1 cellular context compared by ENCODE assay signal in the genomic region with DNA sequence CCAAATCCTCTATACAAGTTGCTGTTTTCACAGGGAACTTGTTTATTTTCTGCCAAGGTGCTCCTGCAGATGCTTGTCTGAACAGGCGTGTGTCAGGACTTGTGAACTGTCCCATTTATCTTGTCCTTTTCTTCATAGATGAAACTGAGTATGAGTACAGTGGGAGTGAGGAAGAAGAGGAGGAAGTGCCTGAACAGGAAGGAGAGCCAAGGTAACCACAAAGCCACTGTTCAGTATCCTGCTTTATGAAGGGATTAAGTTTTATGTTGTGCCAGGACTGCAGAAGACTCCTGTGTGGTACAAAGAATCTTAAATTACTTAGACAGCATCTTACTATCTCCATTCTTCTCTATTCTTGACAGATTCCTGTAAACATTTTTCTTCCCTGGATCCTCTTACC.
TF ChIP-seq lines count a peak whose summit lies in the region.

No MANE protein-coding gene starts in this region.

TF ChIP-seq in GM23338, 12 proteins besides CTCF, POLR2A, EP300 and RAD21 (continued from another document):
- TF ChIP-seq, protein P1, sequence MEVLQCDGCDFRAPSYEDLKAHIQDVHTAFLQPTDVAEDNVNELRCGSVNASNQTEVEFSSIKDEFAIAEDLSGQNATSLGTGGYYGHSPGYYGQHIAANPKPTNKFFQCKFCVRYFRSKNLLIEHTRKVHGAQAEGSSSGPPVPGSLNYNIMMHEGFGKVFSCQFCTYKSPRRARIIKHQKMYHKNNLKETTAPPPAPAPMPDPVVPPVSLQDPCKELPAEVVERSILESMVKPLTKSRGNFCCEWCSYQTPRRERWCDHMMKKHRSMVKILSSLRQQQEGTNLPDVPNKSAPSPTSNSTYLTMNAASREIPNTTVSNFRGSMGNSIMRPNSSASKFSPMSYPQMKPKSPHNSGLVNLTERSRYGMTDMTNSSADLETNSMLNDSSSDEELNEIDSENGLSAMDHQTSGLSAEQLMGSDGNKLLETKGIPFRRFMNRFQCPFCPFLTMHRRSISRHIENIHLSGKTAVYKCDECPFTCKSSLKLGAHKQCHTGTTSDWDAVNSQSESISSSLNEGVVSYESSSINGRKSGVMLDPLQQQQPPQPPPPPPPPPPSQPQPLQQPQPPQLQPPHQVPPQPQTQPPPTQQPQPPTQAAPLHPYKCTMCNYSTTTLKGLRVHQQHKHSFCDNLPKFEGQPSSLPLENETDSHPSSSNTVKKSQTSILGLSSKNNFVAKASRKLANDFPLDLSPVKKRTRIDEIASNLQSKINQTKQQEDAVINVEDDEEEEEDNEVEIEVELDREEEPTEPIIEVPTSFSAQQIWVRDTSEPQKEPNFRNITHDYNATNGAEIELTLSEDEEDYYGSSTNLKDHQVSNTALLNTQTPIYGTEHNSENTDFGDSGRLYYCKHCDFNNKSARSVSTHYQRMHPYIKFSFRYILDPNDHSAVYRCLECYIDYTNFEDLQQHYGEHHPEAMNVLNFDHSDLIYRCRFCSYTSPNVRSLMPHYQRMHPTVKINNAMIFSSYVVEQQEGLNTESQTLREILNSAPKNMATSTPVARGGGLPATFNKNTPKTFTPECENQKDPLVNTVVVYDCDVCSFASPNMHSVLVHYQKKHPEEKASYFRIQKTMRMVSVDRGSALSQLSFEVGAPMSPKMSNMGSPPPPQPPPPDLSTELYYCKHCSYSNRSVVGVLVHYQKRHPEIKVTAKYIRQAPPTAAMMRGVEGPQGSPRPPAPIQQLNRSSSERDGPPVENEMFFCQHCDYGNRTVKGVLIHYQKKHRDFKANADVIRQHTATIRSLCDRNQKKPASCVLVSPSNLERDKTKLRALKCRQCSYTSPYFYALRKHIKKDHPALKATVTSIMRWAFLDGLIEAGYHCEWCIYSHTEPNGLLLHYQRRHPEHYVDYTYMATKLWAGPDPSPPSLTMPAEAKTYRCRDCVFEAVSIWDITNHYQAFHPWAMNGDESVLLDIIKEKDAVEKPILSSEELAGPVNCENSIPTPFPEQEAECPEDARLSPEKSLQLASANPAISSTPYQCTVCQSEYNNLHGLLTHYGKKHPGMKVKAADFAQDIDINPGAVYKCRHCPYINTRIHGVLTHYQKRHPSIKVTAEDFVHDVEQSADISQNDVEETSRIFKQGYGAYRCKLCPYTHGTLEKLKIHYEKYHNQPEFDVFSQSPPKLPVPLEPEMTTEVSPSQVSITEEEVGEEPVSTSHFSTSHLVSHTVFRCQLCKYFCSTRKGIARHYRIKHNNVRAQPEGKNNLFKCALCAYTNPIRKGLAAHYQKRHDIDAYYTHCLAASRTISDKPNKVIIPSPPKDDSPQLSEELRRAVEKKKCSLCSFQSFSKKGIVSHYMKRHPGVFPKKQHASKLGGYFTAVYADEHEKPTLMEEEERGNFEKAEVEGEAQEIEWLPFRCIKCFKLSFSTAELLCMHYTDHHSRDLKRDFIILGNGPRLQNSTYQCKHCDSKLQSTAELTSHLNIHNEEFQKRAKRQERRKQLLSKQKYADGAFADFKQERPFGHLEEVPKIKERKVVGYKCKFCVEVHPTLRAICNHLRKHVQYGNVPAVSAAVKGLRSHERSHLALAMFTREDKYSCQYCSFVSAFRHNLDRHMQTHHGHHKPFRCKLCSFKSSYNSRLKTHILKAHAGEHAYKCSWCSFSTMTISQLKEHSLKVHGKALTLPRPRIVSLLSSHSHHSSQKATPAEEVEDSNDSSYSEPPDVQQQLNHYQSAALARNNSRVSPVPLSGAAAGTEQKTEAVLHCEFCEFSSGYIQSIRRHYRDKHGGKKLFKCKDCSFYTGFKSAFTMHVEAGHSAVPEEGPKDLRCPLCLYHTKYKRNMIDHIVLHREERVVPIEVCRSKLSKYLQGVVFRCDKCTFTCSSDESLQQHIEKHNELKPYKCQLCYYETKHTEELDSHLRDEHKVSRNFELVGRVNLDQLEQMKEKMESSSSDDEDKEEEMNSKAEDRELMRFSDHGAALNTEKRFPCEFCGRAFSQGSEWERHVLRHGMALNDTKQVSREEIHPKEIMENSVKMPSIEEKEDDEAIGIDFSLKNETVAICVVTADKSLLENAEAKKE (CRISPR knock-in tag; IDR thresholded peaks at IDR 0.05), result no peak
- no peak for TF ChIP-seq CREB1 (CRISPR knock-in tag; IDR thresholded peaks at IDR 0.05; ENCODE audit: low read depth)
- TF ChIP-seq NANOG (IDR thresholded peaks at IDR 0.05; ENCODE audit: borderline replicate concordance), result no peak
- TF ChIP-seq, protein P2, sequence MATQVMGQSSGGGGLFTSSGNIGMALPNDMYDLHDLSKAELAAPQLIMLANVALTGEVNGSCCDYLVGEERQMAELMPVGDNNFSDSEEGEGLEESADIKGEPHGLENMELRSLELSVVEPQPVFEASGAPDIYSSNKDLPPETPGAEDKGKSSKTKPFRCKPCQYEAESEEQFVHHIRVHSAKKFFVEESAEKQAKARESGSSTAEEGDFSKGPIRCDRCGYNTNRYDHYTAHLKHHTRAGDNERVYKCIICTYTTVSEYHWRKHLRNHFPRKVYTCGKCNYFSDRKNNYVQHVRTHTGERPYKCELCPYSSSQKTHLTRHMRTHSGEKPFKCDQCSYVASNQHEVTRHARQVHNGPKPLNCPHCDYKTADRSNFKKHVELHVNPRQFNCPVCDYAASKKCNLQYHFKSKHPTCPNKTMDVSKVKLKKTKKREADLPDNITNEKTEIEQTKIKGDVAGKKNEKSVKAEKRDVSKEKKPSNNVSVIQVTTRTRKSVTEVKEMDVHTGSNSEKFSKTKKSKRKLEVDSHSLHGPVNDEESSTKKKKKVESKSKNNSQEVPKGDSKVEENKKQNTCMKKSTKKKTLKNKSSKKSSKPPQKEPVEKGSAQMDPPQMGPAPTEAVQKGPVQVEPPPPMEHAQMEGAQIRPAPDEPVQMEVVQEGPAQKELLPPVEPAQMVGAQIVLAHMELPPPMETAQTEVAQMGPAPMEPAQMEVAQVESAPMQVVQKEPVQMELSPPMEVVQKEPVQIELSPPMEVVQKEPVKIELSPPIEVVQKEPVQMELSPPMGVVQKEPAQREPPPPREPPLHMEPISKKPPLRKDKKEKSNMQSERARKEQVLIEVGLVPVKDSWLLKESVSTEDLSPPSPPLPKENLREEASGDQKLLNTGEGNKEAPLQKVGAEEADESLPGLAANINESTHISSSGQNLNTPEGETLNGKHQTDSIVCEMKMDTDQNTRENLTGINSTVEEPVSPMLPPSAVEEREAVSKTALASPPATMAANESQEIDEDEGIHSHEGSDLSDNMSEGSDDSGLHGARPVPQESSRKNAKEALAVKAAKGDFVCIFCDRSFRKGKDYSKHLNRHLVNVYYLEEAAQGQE (IDR thresholded peaks at IDR 0.05; ENCODE audit: unreplicated experiment), result no peak
- TF ChIP-seq STAT1 (IDR thresholded peaks at IDR 0.05; ENCODE audit: unreplicated experiment), result no peak
- TF ChIP-seq, protein P3, sequence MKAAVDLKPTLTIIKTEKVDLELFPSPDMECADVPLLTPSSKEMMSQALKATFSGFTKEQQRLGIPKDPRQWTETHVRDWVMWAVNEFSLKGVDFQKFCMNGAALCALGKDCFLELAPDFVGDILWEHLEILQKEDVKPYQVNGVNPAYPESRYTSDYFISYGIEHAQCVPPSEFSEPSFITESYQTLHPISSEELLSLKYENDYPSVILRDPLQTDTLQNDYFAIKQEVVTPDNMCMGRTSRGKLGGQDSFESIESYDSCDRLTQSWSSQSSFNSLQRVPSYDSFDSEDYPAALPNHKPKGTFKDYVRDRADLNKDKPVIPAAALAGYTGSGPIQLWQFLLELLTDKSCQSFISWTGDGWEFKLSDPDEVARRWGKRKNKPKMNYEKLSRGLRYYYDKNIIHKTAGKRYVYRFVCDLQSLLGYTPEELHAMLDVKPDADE (IDR thresholded peaks at IDR 0.05), result no peak
- no peak for TF ChIP-seq JUNB (IDR thresholded peaks at IDR 0.05; ENCODE audit: unreplicated experiment)
TF ChIP-seq in GM23338: peak in this region for 0.
